In genomic region chr10:30999084-30999712, GRCh38 we compare ENCODE assay signal across 9 cellular contexts. TPM values are rescaled to one million over a fixed set of nuclear protein-coding genes. Genes with fewer than 3 reads are reported as not detected.
A peak's percentile ranks its signal among the peaks of the same experiment; 100 is the strongest.
DNase-seq lines count a peak whose midpoint lies in the region; TF ChIP-seq lines count a peak whose summit lies in the region.
"Had no signal": no experiment of that assay in that cellular context is flagged by ENCODE, and none has a peak within 500 bp of the region (broad histone marks: within the 10 kb centered on the region; RNA-seq: fewer than 3 reads in every experiment).

No MANE protein-coding gene starts in this region.

- H3K4me3 ChIP-seq in HFF-Myc (replicated peaks; ENCODE audit: low read depth, low read length) (no peak overlapping the region; the same call in 1 of the 2 replicates), fibroblast of mammary gland (ENCODE audit: control insufficient read depth, low read depth, low read length) (no peak overlapping the region), skeletal muscle satellite cell (ENCODE audit: low read length) (peak overlapping the region; percentile 51)
- H3K4me3 ChIP-seq: SK-N-MC had no signal

- H3K9me3 ChIP-seq in skeletal muscle satellite cell (replicated peaks; ENCODE audit: low read length) = no peaks in the 10 kb centered on the region

- H3K36me3 ChIP-seq in skeletal muscle satellite cell (ENCODE audit: insufficient read depth, low read length) = no peaks in the 10 kb centered on the region

- DNase-seq in HFF-Myc (ENCODE audit: extremely low read depth, low read depth) (peak; percentile 56), SK-MEL-5 (ENCODE audit: low read depth, low spot score) (peak; percentile 62), fibroblast of mammary gland (ENCODE audit: low read depth) (peak; percentile 75), DMS153 (lab: John Stamatoyannopoulos, UW) (no peak), NCI-H187 treated with DMSO at 0.1 percent for 48 hours (lab: John Stamatoyannopoulos, UW) (no peak), occipital lobe (lab: John Stamatoyannopoulos, UW) (no peak), COR-L47 (lab: John Stamatoyannopoulos, UW) (no peak)

- peaks cover 32% of the 10 kb centered on the region for H3K4me1 ChIP-seq in skeletal muscle satellite cell (ENCODE audit: control insufficient read depth, insufficient read depth, low read length)

- H3K4me2 ChIP-seq in skeletal muscle satellite cell (ENCODE audit: low read length) = peak overlapping the region; percentile 68

- H3K9ac ChIP-seq in skeletal muscle satellite cell (ENCODE audit: low read depth, low read length) = peak overlapping the region; percentile 66

- in situ Hi-C loops in SK-MEL-5 (cut with HindIII; ENCODE audit: low pct_unique_long_range_greater_than_20kb, low sequenced_read_pairs) = no loop called here

- no peaks in the 10 kb centered on the region for H3K27me3 ChIP-seq in skeletal muscle satellite cell (ENCODE audit: control insufficient read depth, insufficient read depth, low read length)

- no peak for TF ChIP-seq CTCF in HFF-Myc (IDR thresholded peaks at IDR 0.05; ENCODE audit: low read depth, low read length, missing control alignments)
- TF ChIP-seq CTCF in fibroblast of mammary gland (conservative IDR thresholded peaks at IDR 0.05; ENCODE audit: control insufficient read depth, insufficient read depth, low read depth, low read length) = no peak

RNA-seq across cellular contexts. Expression of gene ZNF438, which starts 32.5 kb away (rescaled TPM):
- total RNA-seq in SK-MEL-5 (2014; rRNA removed; shearing (Covaris generic)) = 4.6 and 5.7 TPM in 2 replicates
- 3.3 and 4.7 TPM in 2 replicates for polyA plus RNA-seq in SK-MEL-5 (2015; cell fraction: cytosol; rRNA removed)
- polyA plus RNA-seq in SK-MEL-5 (2015; cell fraction: nucleus; rRNA removed) = 4.7 and 5.3 TPM in 2 replicates
- 4.8 and 6.1 TPM in 2 replicates for total RNA-seq in skeletal muscle satellite cell (2012; rRNA removed)
- total RNA-seq in occipital lobe = 3.9 TPM

Comparison
In these comparisons a context has a peak if more than half of its experiments do, and no peak if none do; other contexts are left out.
1. DNase-seq: peak in HFF-Myc (single experiment), SK-MEL-5 (single experiment) and fibroblast of mammary gland (single experiment); none in DMS153 (single experiment), NCI-H187 treated with DMSO at 0.1 percent for 48 hours (single experiment), occipital lobe (single experiment) and COR-L47 (single experiment).